Comparison of ENCODE assay signal across 18 cellular contexts in the genomic region with DNA sequence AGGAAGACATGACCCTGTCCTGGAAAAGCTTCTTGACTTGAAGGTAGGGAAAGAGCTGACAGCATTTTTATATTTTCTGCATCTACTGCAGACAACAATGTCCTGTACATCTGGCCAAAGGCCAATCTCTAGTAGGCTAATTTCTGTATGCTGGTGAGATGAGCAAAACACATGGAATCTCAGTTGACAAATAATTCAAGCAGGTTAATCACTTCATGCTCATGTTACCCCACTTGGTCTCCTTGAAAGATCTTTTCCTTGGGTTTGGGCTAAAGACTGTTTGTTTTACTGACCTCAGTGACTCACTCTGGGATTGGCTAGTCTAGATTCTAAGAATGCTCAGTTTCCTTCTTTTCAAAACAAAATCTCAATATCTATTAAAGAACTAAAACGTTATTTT.
A peak's percentile ranks its signal among the peaks of the same experiment; 100 is the strongest.
DNase-seq lines count a peak whose midpoint lies in the region; ATAC-seq, FAIRE-seq and TF ChIP-seq lines count a peak whose summit lies in the region.
"Had no signal": no experiment of that assay in that cellular context is flagged by ENCODE, and none has a peak within 500 bp of the region (broad histone marks: within the 10 kb centered on the region; RNA-seq: fewer than 3 reads in every experiment).

No MANE protein-coding gene starts in this region.

- H3K27ac ChIP-seq in A549: no peak overlapping the region
- H3K27ac ChIP-seq: prostate gland, thyroid gland had no signal

- no peak overlapping the region for H3K4me3 Mint-ChIP-seq in HFFc6
- H3K4me3 Mint-ChIP-seq in naive thymus-derived CD8-positive, alpha-beta T cell: no peak overlapping the region
- H3K4me3 Mint-ChIP-seq: CD4-positive, alpha-beta memory T cell; stimulated activated effector memory CD8-positive, alpha-beta T cell treated with anti-CD3 and anti-CD28 coated beads, Interleukin-12 subunit alpha, Interleukin-12 subunit beta, amount 100 ng/mL, for 72 hours had no signal

- ATAC-seq in A549 (no peak), HG02840 (IDR thresholded peaks at IDR 0.05; ENCODE audit: low FRiP score, unreplicated experiment) (no peak), GM21786 (IDR thresholded peaks at IDR 0.05; ENCODE audit: unreplicated experiment) (no peak)
- no peak for ATAC-seq in naive thymus-derived CD8-positive, alpha-beta T cell
- ATAC-seq: stimulated activated effector memory CD8-positive, alpha-beta T cell treated with anti-CD3 and anti-CD28 coated beads, Interleukin-12 subunit alpha, Interleukin-12 subunit beta, amount 100 ng/mL, for 72 hours had no signal

- peaks cover 14% of the 10 kb centered on the region for H3K4me1 Mint-ChIP-seq in HFFc6 (ENCODE audit: low read depth)
- no peaks in the 10 kb centered on the region for H3K4me1 Mint-ChIP-seq in naive thymus-derived CD8-positive, alpha-beta T cell
- H3K4me1 Mint-ChIP-seq: CD4-positive, alpha-beta memory T cell; stimulated activated effector memory CD8-positive, alpha-beta T cell treated with anti-CD3 and anti-CD28 coated beads, Interleukin-12 subunit alpha, Interleukin-12 subunit beta, amount 100 ng/mL, for 72 hours had no signal

- no peak for TF ChIP-seq CTCF in A549 (IDR thresholded peaks at IDR 0.05)
- TF ChIP-seq CTCF in HFFc6 (IDR thresholded peaks at IDR 0.05): no peak
- TF ChIP-seq CTCF in foreskin fibroblast (IDR thresholded peaks at IDR 0.05; ENCODE audit: low read depth, low read length): no peak

- no peak for TF ChIP-seq POLR2A in A549 (IDR thresholded peaks at IDR 0.05; ENCODE audit: low read length)

- H3K27ac Mint-ChIP-seq in HFFc6: no peak overlapping the region
- no peak overlapping the region for H3K27ac Mint-ChIP-seq in naive thymus-derived CD8-positive, alpha-beta T cell
- H3K27ac Mint-ChIP-seq: CD4-positive, alpha-beta memory T cell; stimulated activated effector memory CD8-positive, alpha-beta T cell treated with anti-CD3 and anti-CD28 coated beads, Interleukin-12 subunit alpha, Interleukin-12 subunit beta, amount 100 ng/mL, for 72 hours had no signal

- H3K4me1 ChIP-seq in A549: peaks cover 11% of the 10 kb centered on the region; the same call in 1 of the 3 replicates
- H3K4me1 ChIP-seq: prostate gland, thyroid gland had no signal

- POLR2A ChIA-PET in A549 (lab: Yijun Ruan, JAX): no interaction called here
- POLR2A ChIA-PET in naive thymus-derived CD8-positive, alpha-beta T cell (lab: Charles Lee): no interaction called here

- FAIRE-seq in A549 (lab: Jason Lieb, UNC): no peak
- FAIRE-seq: H54, RCC 7860 had no signal

- 6% methylated on average over 1 of the region's 1 CpG for WGBS in A549 (ENCODE audit: missing lambda C conversion rate)

- H3K9me3 Mint-ChIP-seq in HFFc6: no peaks in the 10 kb centered on the region
- no peaks in the 10 kb centered on the region for H3K9me3 Mint-ChIP-seq in naive thymus-derived CD8-positive, alpha-beta T cell
- H3K9me3 Mint-ChIP-seq: CD4-positive, alpha-beta memory T cell; stimulated activated effector memory CD8-positive, alpha-beta T cell treated with anti-CD3 and anti-CD28 coated beads, Interleukin-12 subunit alpha, Interleukin-12 subunit beta, amount 100 ng/mL, for 72 hours had no signal

- DNase-seq in A549 (ENCODE audit: low read depth in 1 of 2, low spot score in 1 of 2): peak in 1 of 2 experiments; percentile 3
- peak; percentile 28 for DNase-seq in HFFc6
- peak; percentile 59 for DNase-seq in astrocyte of the hippocampus (ENCODE audit: low read depth, low spot score)
- peak; percentile 48 to 74 for DNase-seq in foreskin fibroblast
- no peak for DNase-seq in naive thymus-derived CD8-positive, alpha-beta T cell
- no peak for DNase-seq in putamen (ENCODE audit: low spot score)
- DNase-seq: activated CD4-positive, CD25-positive, alpha-beta regulatory T cell treated with anti-CD3 and anti-CD28 coated beads, Interleukin-2, amount 50 U/mL, for 72 hours; CD4-positive, alpha-beta memory T cell; DMS53; NCI-H1105 treated with DMSO at 0.1 percent for 48 hours; SK-N-SH; thyroid gland had no signal

- TF ChIP-seq EP300 in A549 (IDR thresholded peaks at IDR 0.05): no peak

- 0 out of 3 replicates have a peak overlapping the region, but pooled peaks have one; percentile 4 for H3K4me2 ChIP-seq in A549
- H3K4me2 ChIP-seq: SK-N-SH had no signal

- no peak for TF ChIP-seq RAD21 in A549 (conservative IDR thresholded peaks at IDR 0.05 in 1 of 2, IDR thresholded peaks at IDR 0.05 in 1 of 2)

- H3K4me3 ChIP-seq in A549 (no peak overlapping the region), foreskin fibroblast (ENCODE audit: low read depth in 1 of 2, low read length in 2 of 2) (no peak overlapping the region)
- H3K4me3 ChIP-seq: prostate gland, thyroid gland had no signal

- H3K27me3 Mint-ChIP-seq in HFFc6 (ENCODE audit: insufficient read depth): peaks cover 5% of the 10 kb centered on the region; the same call in 1 of the 2 replicates
- peaks cover 0 to 18% (median 3%) of the 10 kb centered on the region in 5 donors for H3K27me3 Mint-ChIP-seq in naive thymus-derived CD8-positive, alpha-beta T cell

- H3K36me3 Mint-ChIP-seq in HFFc6 (ENCODE audit: low read depth): no peaks in the 10 kb centered on the region
- no peaks in the 10 kb centered on the region for H3K36me3 Mint-ChIP-seq in naive thymus-derived CD8-positive, alpha-beta T cell
- H3K36me3 Mint-ChIP-seq: CD4-positive, alpha-beta memory T cell; stimulated activated effector memory CD8-positive, alpha-beta T cell treated with anti-CD3 and anti-CD28 coated beads, Interleukin-12 subunit alpha, Interleukin-12 subunit beta, amount 100 ng/mL, for 72 hours had no signal

- CTCF ChIA-PET in A549 (lab: Yijun Ruan, JAX): interaction anchor here (1.0 kb wide), 1 partner anchor 58 kb away, joined by 3 read pairs; no protein-coding TSS in a partner anchor

- no peaks in the 10 kb centered on the region for H3K9me3 ChIP-seq in A549
- H3K9me3 ChIP-seq: prostate gland, SK-N-SH, thyroid gland had no signal

TF ChIP-seq in A549, 52 proteins besides CTCF, POLR2A, EP300 and RAD21:
- no peak for TF ChIP-seq HDAC2 (IDR thresholded peaks at IDR 0.05)
- no peak for TF ChIP-seq FOSL2 (IDR thresholded peaks at IDR 0.05)
- no peak for TF ChIP-seq FOSL2 (CRISPR knock-in tag; IDR thresholded peaks at IDR 0.05)
- TF ChIP-seq MYC (IDR thresholded peaks at IDR 0.05; ENCODE audit: borderline replicate concordance, low read length): no peak

Comparison
In these comparisons a context has a peak if more than half of its experiments do, and no peak if none do; other contexts are left out.
1. DNase-seq: peak in HFFc6 (single experiment), astrocyte of the hippocampus (single experiment) and foreskin fibroblast (2 of 2); none in naive thymus-derived CD8-positive, alpha-beta T cell (0 of 10) and putamen (single experiment).